ENCODE assay signal across 8 cellular contexts in the genomic region with DNA sequence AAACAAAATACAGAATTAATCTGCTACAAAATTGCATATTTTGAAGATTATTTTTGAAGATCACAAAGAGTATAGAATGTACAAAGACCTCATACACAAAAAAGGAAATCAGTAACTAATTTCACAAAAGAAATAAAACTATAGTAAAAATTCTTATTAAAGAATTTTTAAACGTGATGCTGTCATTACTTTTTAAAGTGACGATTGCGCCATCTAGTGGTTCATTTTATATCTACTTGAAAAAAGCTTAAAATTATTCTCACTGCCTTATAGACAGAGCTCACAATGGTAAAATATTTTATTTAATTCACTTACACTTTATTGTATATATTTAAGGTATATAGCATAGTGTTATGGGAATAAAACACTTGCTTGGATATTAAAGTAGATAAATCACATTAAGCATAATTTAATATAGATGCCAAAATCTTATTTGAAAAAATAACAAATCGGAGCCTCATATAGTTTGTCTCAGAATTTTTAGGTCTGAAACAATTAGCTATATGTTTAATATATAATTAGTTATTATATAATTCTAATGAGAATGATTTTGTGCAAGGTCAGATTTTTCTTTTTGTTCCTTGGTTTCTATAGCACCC.
DNase-seq lines count a peak whose midpoint lies in the region; ATAC-seq and TF ChIP-seq lines count a peak whose summit lies in the region.

No MANE protein-coding gene starts in this region.

- POLR2A ChIA-PET in PC-3 (lab: Charles Lee; ENCODE audit: unreplicated experiment), result interaction anchor here (0.6 to 0.8 kb wide), 2 partner anchors 67 to 81 kb away, joined by 3 to 5 read pairs; no protein-coding TSS in a partner anchor

- BruUV-seq in PC-3 (replicated peaks; lab: Mats Ljungman, UMichigan), result no TSS peak

- intact Hi-C loops in PC-3 (cut with micrococcal nuclease), result loop anchor here (1.0 to 5.0 kb wide), 5 partner anchors 38 to 456 kb away; no protein-coding TSS in a partner anchor

- H3K4me2 ChIP-seq in PC-3 (ENCODE audit: low read length), result no peak overlapping the region

- no peak overlapping the region for H2AFZ ChIP-seq in PC-3 (ENCODE audit: low read length)

- H3K27ac ChIP-seq in PC-3 (ENCODE audit: low read length), result no peak overlapping the region

- H4K20me1 ChIP-seq in PC-3 (ENCODE audit: low read length), result no peaks in the 10 kb centered on the region

- no peaks in the 10 kb centered on the region for H3K9me3 ChIP-seq in PC-3 (ENCODE audit: low read length)

- CTCF ChIA-PET in PC-3 (lab: Charles Lee), result interaction anchor here (0.5 to 1.0 kb wide), 12 partner anchors 14 to 490 kb away, joined by 3 to 12 read pairs (median 4); no protein-coding TSS in a partner anchor

- H3K9me2 ChIP-seq in PC-3 (replicated peaks; ENCODE audit: low read length), result no peaks in the 10 kb centered on the region

- H3K4me1 ChIP-seq in PC-3 (ENCODE audit: insufficient read depth, low read length), result no peaks in the 10 kb centered on the region; the same call in 1 of the 2 replicates

- DNase-seq in DMS114 treated with DMSO at 0.1 percent for 48 hours (lab: John Stamatoyannopoulos, UW; ENCODE audit: unreplicated experiment), result peak; percentile 45
- peak; percentile 74 for DNase-seq in PC-3
- DNase-seq in epithelial cell of proximal tubule (ENCODE audit: low read depth), result peak; percentile 12
- DNase-seq in pons (ENCODE audit: low spot score), result peak; percentile 74
- no peak for DNase-seq in 8988T
- no peak for DNase-seq in NCI-H226

- TF ChIP-seq CTCF in PC-3 (conservative IDR thresholded peaks at IDR 0.05; ENCODE audit: low read depth, low read length) (peak; percentile 53), epithelial cell of proximal tubule (conservative IDR thresholded peaks at IDR 0.05; ENCODE audit: low read depth, low read length) (no peak)

- H3K36me3 ChIP-seq in PC-3 (ENCODE audit: low read depth, low read length), result no peaks in the 10 kb centered on the region

- H3K27me3 ChIP-seq in PC-3 (ENCODE audit: low read length), result no peaks in the 10 kb centered on the region

- H3K4me3 ChIP-seq in PC-3 (ENCODE audit: low read length) (no peak overlapping the region), epithelial cell of proximal tubule (ENCODE audit: low read depth, low read length) (no peak overlapping the region)

- no peaks in the 10 kb centered on the region for H3F3A ChIP-seq in PC-3 (ENCODE audit: low read length, unreplicated experiment)

- no peak overlapping the region for H3K9ac ChIP-seq in PC-3 (ENCODE audit: low read length)

- ATAC-seq in HG03378 (IDR thresholded peaks at IDR 0.05; ENCODE audit: unreplicated experiment) (peak; percentile 59), PC-3 (no peak), GM21447 (IDR thresholded peaks at IDR 0.05; ENCODE audit: unreplicated experiment) (no peak)

- no peaks in the 10 kb centered on the region for H3K79me2 ChIP-seq in PC-3 (ENCODE audit: low read length)

Comparison
In these comparisons a context has a peak if more than half of its experiments do, and no peak if none do; other contexts are left out.
1. DNase-seq: peak in DMS114 treated with DMSO at 0.1 percent for 48 hours (single experiment), PC-3 (single experiment), epithelial cell of proximal tubule (single experiment) and pons (single experiment); none in 8988T (single experiment) and NCI-H226 (single experiment).